In genomic region chr9:98222885-98223640, GRCh38 we compare ENCODE assay signal across 10 cellular contexts. TPM values are rescaled to one million over a fixed set of nuclear protein-coding genes. Genes with fewer than 3 reads are reported as not detected.
DNase-seq lines count a peak whose midpoint lies in the region; ATAC-seq and TF ChIP-seq lines count a peak whose summit lies in the region.
"Had no signal": no experiment of that assay in that cellular context is flagged by ENCODE, and none has a peak within 500 bp of the region (broad histone marks: within the 10 kb centered on the region; RNA-seq: fewer than 3 reads in every experiment).

No MANE protein-coding gene starts in this region.

- no peaks in the 10 kb centered on the region for H3K4me1 ChIP-seq in HEK293 (ENCODE audit: control insufficient read depth, insufficient read depth, low read length)
- no peaks in the 10 kb centered on the region for H3K4me1 ChIP-seq in ovary (ENCODE audit: insufficient read depth)

- no peak for TF ChIP-seq EP300 in ovary (IDR thresholded peaks at IDR 0.05)

- no peaks in the 10 kb centered on the region for H3K36me3 ChIP-seq in HEK293 (ENCODE audit: control insufficient read depth in 2 of 2, insufficient read depth in 1 of 2, low read length in 2 of 2)
- peaks cover 2% of the 10 kb centered on the region for H3K36me3 ChIP-seq in kidney epithelial cell (ENCODE audit: control insufficient read depth, insufficient read depth, low read length)
- no peaks in the 10 kb centered on the region for H3K36me3 ChIP-seq in ovary

- POLR2A ChIA-PET in HEK293 (lab: Yijun Ruan, JAX), result interaction anchor here (1.1 to 1.2 kb wide), 2 partner anchors 33 to 167 kb away, joined by 6 to 10 read pairs; partner anchors contain the start of genes NANS and TBC1D2

- H3K4me3 ChIP-seq in HEK293 (ENCODE audit: low read depth, low read length) (no peak overlapping the region), kidney epithelial cell (ENCODE audit: low read depth, low read length) (no peak overlapping the region), ovary (no peak overlapping the region)
- H3K4me3 ChIP-seq: Peyer's patch had no signal

- intact Hi-C loops in left colon (cut with DNase I, micrococcal nuclease) (no loop called here), ovary (cut with DNase I) (loop anchor here in 1 of 4 donors (5.0 kb wide), 1 partner anchor 49 kb away; no protein-coding TSS in a partner anchor)

- no peak for TF ChIP-seq CTCF in HEK293 (tag by site-specific recombination; IDR thresholded peaks at IDR 0.05)
- TF ChIP-seq CTCF in kidney epithelial cell (IDR thresholded peaks at IDR 0.05; ENCODE audit: insufficient read depth, low read length, poor library complexity, severe bottlenecking), result no peak
- no peak for TF ChIP-seq CTCF in ovary (IDR thresholded peaks at IDR 0.05)

- peak; percentile 89 for DNase-seq in 8988T
- DNase-seq in astrocyte of the hippocampus (ENCODE audit: low read depth, low spot score), result peak; percentile 99
- DNase-seq in kidney epithelial cell (ENCODE audit: low read depth), result peak; percentile 94
- DNase-seq in left colon, result no peak
- no peak for DNase-seq in NOMO-1 treated with DMSO at 0.1 percent for 48 hours (lab: John Stamatoyannopoulos, UW; ENCODE audit: unreplicated experiment)
- DNase-seq in ovary, result no peak
- DNase-seq: CD8-positive, alpha-beta memory T cell; Peyer's patch had no signal

- H3K9me3 ChIP-seq in HEK293 (ENCODE audit: control insufficient read depth, insufficient read depth, low read depth, low read length), result no peaks in the 10 kb centered on the region
- no peaks in the 10 kb centered on the region for H3K9me3 ChIP-seq in ovary
- H3K9me3 ChIP-seq: Peyer's patch had no signal

- H3K27ac ChIP-seq in HEK293 (ENCODE audit: extremely low read depth, low read depth, low read length) (no peak overlapping the region), ovary (no peak overlapping the region)
- H3K27ac ChIP-seq: Peyer's patch had no signal

- H3K27me3 ChIP-seq in kidney epithelial cell (ENCODE audit: control insufficient read depth, insufficient read depth, low read length) (no peaks in the 10 kb centered on the region), ovary (no peaks in the 10 kb centered on the region)
- H3K27me3 ChIP-seq: Peyer's patch had no signal

- no peak for TF ChIP-seq POLR2A in ovary (IDR thresholded peaks at IDR 0.05)

- CTCF ChIA-PET in HEK293 (lab: Yijun Ruan, JAX), result interaction anchor here (0.6 to 1.8 kb wide), 10 partner anchors 10 to 300 kb away, joined by 3 to 6 read pairs (median 3); partner anchors contain the start of genes TBC1D2 and TRMO

- 37 to 51% (median 49%) methylated on average over 4 of the region's 4 CpGs for whole genome bisulfite sequencing in ovary, 3 donors

- ATAC-seq in left colon, result no peak
- no peak for ATAC-seq in GM18498 (IDR thresholded peaks at IDR 0.05; ENCODE audit: unreplicated experiment)

TF ChIP-seq in HEK293, 187 proteins besides CTCF, POLR2A, EP300 and RAD21 (continues in another document):
- TF ChIP-seq ZBTB44 (tag by site-specific recombination; IDR thresholded peaks at IDR 0.05) (no peak), ZNF37A (tag by site-specific recombination; IDR thresholded peaks at IDR 0.05) (no peak), GFI1B (tag by site-specific recombination; IDR thresholded peaks at IDR 0.05) (peak; percentile 68; the same call in 1 of the 2 replicates), PBX3 (CRISPR knock-in tag; IDR thresholded peaks at IDR 0.05) (no peak), ZNF560 (tag by site-specific recombination; IDR thresholded peaks at IDR 0.05; ENCODE audit: borderline replicate concordance) (no peak), ZNF580 (tag by site-specific recombination; IDR thresholded peaks at IDR 0.05) (no peak), SALL2 (tag by site-specific recombination; IDR thresholded peaks at IDR 0.05; ENCODE audit: borderline replicate concordance) (no peak), PATZ1 (tag by site-specific recombination; IDR thresholded peaks at IDR 0.05) (0 out of 2 replicates have a peak, but pooled peaks have one; percentile 15), ZNF626 (tag by site-specific recombination; IDR thresholded peaks at IDR 0.05) (no peak), ZNF239 (tag by site-specific recombination; IDR thresholded peaks at IDR 0.05) (no peak), BCL11B (tag by site-specific recombination; IDR thresholded peaks at IDR 0.05; ENCODE audit: low read depth) (no peak), ZNF843 (tag by site-specific recombination; IDR thresholded peaks at IDR 0.05) (no peak), ZNF366 (tag by site-specific recombination; conservative IDR thresholded peaks at IDR 0.05) (no peak), ZNF654 (tag by site-specific recombination; IDR thresholded peaks at IDR 0.05; ENCODE audit: low read depth) (no peak), ATF2 (tag by site-specific recombination; IDR thresholded peaks at IDR 0.05; ENCODE audit: low read depth) (no peak), ZFP41 (tag by site-specific recombination; IDR thresholded peaks at IDR 0.05; ENCODE audit: borderline replicate concordance) (no peak), FEZF1 (tag by site-specific recombination; IDR thresholded peaks at IDR 0.05) (peak; percentile 56), ZNF426 (tag by site-specific recombination; IDR thresholded peaks at IDR 0.05) (no peak)

RNA-seq across cellular contexts. Expression of gene CORO2A, which starts 30.6 kb away (rescaled TPM):
- total RNA-seq in kidney epithelial cell, result 7.8 and 9.5 TPM in 2 replicates
- total RNA-seq in left colon, result 10 to 100 TPM; 56.5 to 70.4 TPM
- 1 to 10 TPM in 4 of 7 donors, under 1 TPM in 3; 0.13 to 3.7 (median 1.2) TPM for total RNA-seq in ovary
- 1 to 10 TPM in 1 of 2 donors, under 1 TPM in 1; 0.33 to 1.9 TPM for polyA plus RNA-seq in ovary

RNA-seq across cellular contexts. Expression of gene TBC1D2, which starts 32.4 kb away (rescaled TPM):
- total RNA-seq in kidney epithelial cell (21.4 and 23.6 TPM in 2 replicates), left colon (10 to 100 TPM; 26.0 to 28.3 TPM), ovary (10 to 100 TPM in 1 of 7 donors, 1 to 10 TPM in 6; 3.9 to 11.3 (median 4.7) TPM)
- polyA plus RNA-seq in ovary, result 1 to 10 TPM; 1.7 to 3.6 TPM

Comparison
In these comparisons a context has a peak if more than half of its experiments do, and no peak if none do; other contexts are left out.
1. DNase-seq: peak in 8988T (single experiment), astrocyte of the hippocampus (single experiment) and kidney epithelial cell (single experiment); none in left colon (0 of 2), NOMO-1 treated with DMSO at 0.1 percent for 48 hours (single experiment) and ovary (0 of 5).